10 cellular contexts compared by ENCODE assay signal in genomic region chr16:89314858-89315257, GRCh38.
DNase-seq lines count a peak whose midpoint lies in the region; ATAC-seq and TF ChIP-seq lines count a peak whose summit lies in the region.
"Had no signal": no experiment of that assay in that cellular context is flagged by ENCODE, and none has a peak within 500 bp of the region (broad histone marks: within the 10 kb centered on the region; RNA-seq: fewer than 3 reads in every experiment).

No MANE protein-coding gene starts in this region.

- peaks cover 11% of the 10 kb centered on the region for H3K36me3 ChIP-seq in CD8-positive, alpha-beta memory T cell (ENCODE audit: insufficient read depth, low read length)
- H3K36me3 ChIP-seq in PC-9 (ENCODE audit: low read depth) (peaks cover 28% of the 10 kb centered on the region; the same call in 1 of the 2 replicates), duodenal mucosa (ENCODE audit: control insufficient read depth in 1 of 2, insufficient read depth in 2 of 2, low read length in 2 of 2) (peaks cover 25 to 35% of the 10 kb centered on the region in 2 donors), psoas muscle (ENCODE audit: insufficient read depth in 1 of 2, low read depth in 1 of 2) (peaks cover 5 to 15% of the 10 kb centered on the region in 2 donors)

- H3K36me3 Mint-ChIP-seq in CD8-positive, alpha-beta memory T cell, result peaks cover 0 to 54% (median 0%) of the 10 kb centered on the region in 3 donors

- no peak overlapping the region for H3K9ac ChIP-seq in duodenal mucosa (ENCODE audit: low read depth in 1 of 2, low read length in 2 of 2)

- H3K27ac Mint-ChIP-seq in CD8-positive, alpha-beta memory T cell, result peak overlapping the region; percentile 92 to 99 (median 99)

- peak overlapping the region; percentile 38 for H3K4me3 ChIP-seq in CD8-positive, alpha-beta memory T cell (ENCODE audit: low read length)
- H3K4me3 ChIP-seq in PC-9 (no peak overlapping the region), duodenal mucosa (ENCODE audit: low read depth in 1 of 2, low read length in 2 of 2) (no peak overlapping the region), psoas muscle (no peak overlapping the region)
- H3K4me3 ChIP-seq: GM12878 had no signal

- peak overlapping the region; percentile 35 to 95 (median 81) for H3K4me3 Mint-ChIP-seq in CD8-positive, alpha-beta memory T cell

- no peaks in the 10 kb centered on the region for H3K9me2 ChIP-seq in PC-9 (ENCODE audit: insufficient read depth)

- peak overlapping the region; percentile 31 for H3K4me2 ChIP-seq in PC-9

- peaks cover 95% of the 10 kb centered on the region for H4K20me1 ChIP-seq in PC-9 (ENCODE audit: insufficient read depth)

- ATAC-seq in psoas muscle (no peak), HG02642 (IDR thresholded peaks at IDR 0.05; ENCODE audit: poor library complexity, unreplicated experiment) (no peak), HG03457 (IDR thresholded peaks at IDR 0.05; ENCODE audit: unreplicated experiment) (no peak)
- ATAC-seq: GM12878 had no signal

- BruUV-seq in PC-9 (replicated peaks; lab: Mats Ljungman, UMichigan), result no TSS peak

- TF ChIP-seq CTCF in PC-9 (conservative IDR thresholded peaks at IDR 0.05), result no peak
- TF ChIP-seq CTCF in psoas muscle (IDR thresholded peaks at IDR 0.05), result no peak

- H3K4me1 Mint-ChIP-seq in CD8-positive, alpha-beta memory T cell, result peaks cover 87 to 100% (median 94%) of the 10 kb centered on the region in 3 donors

- POLR2A ChIA-PET in CD8-positive, alpha-beta memory T cell (lab: Charles Lee), result interaction anchor here (0.5 to 1.8 kb wide), 5 partner anchors 11 to 559 kb away, joined by 3 to 10 read pairs (median 3); partner anchors contain the start of genes SPG7, TCF25 and ZNF778
- POLR2A ChIA-PET in PC-9 (lab: Charles Lee; ENCODE audit: unreplicated experiment), result no interaction called here

- DNase-seq in CD8-positive, alpha-beta memory T cell, result no peak
- DNase-seq in PC-9 (no peak), psoas muscle (no peak), islet precursor cell (no peak)
- DNase-seq: NCI-H2171 had no signal

- no peaks in the 10 kb centered on the region for H3K9me3 ChIP-seq in CD8-positive, alpha-beta memory T cell (ENCODE audit: low read length)
- no peaks in the 10 kb centered on the region for H3K9me3 ChIP-seq in PC-9 (ENCODE audit: insufficient read depth, low read depth)
- no peaks in the 10 kb centered on the region for H3K9me3 ChIP-seq in duodenal mucosa (ENCODE audit: control insufficient read depth in 1 of 2, low read length in 2 of 2)
- H3K9me3 ChIP-seq in psoas muscle, result no peaks in the 10 kb centered on the region
- H3K9me3 ChIP-seq: neutrophil had no signal

- peaks cover 84% of the 10 kb centered on the region for H3K4me1 ChIP-seq in CD8-positive, alpha-beta memory T cell (ENCODE audit: insufficient read depth, low read length)
- H3K4me1 ChIP-seq in PC-9 (replicated peaks; ENCODE audit: insufficient read depth) (peaks cover 65% of the 10 kb centered on the region), duodenal mucosa (ENCODE audit: control insufficient read depth in 1 of 2, insufficient read depth in 2 of 2, low read length in 2 of 2) (peaks cover 55 to 62% of the 10 kb centered on the region in 2 donors), psoas muscle (peaks cover 65% of the 10 kb centered on the region)

- no peaks in the 10 kb centered on the region for H3K27me3 ChIP-seq in CD8-positive, alpha-beta memory T cell (ENCODE audit: insufficient read depth, low read length, poor library complexity, severe bottlenecking)
- H3K27me3 ChIP-seq in PC-9 (ENCODE audit: insufficient read depth, low read depth), result no peaks in the 10 kb centered on the region
- no peaks in the 10 kb centered on the region for H3K27me3 ChIP-seq in duodenal mucosa (ENCODE audit: control insufficient read depth in 1 of 2, insufficient read depth in 2 of 2, low read length in 2 of 2)
- H3K27me3 ChIP-seq in psoas muscle (ENCODE audit: insufficient read depth in 3 of 3, low read length in 2 of 3), result no peaks in the 10 kb centered on the region
- H3K27me3 ChIP-seq: neutrophil had no signal

- intact Hi-C loops in PC-9 (cut with micrococcal nuclease; ENCODE audit: unreplicated experiment) (no loop called here), psoas muscle (cut with DNase I) (no loop called here)

- H3K27ac ChIP-seq in CD8-positive, alpha-beta memory T cell (ENCODE audit: low read depth, low read length), result peak overlapping the region; percentile 81
- H3K27ac ChIP-seq in PC-9, result 0 out of 2 replicates have a peak overlapping the region, but pooled peaks have one; percentile 38
- peak overlapping the region; percentile 22 for H3K27ac ChIP-seq in duodenal mucosa (ENCODE audit: low read depth, low read length)
- peak overlapping the region; percentile 71 for H3K27ac ChIP-seq in psoas muscle

- WGBS in psoas muscle, 3 donors, result 74 to 83% (median 79%) methylated on average over 8 of the region's 8 CpGs

- H3K27me3 Mint-ChIP-seq in CD8-positive, alpha-beta memory T cell, result peaks cover 0 to 3% of the 10 kb centered on the region in 2 donors

- H3F3A ChIP-seq in PC-9 (ENCODE audit: insufficient read depth, low read depth), result peaks cover 73% of the 10 kb centered on the region

- CTCF ChIA-PET in CD8-positive, alpha-beta memory T cell (lab: Charles Lee), result interaction anchor here (0.8 to 2.9 kb wide), 9 partner anchors 11 to 244 kb away, joined by 3 to 18 read pairs (median 4); partner anchors contain the start of gene SPG7
- CTCF ChIA-PET in PC-9 (lab: Charles Lee), result no interaction called here

- peaks cover 100% of the 10 kb centered on the region for H3K79me2 ChIP-seq in PC-9 (ENCODE audit: low read depth)

- H3K9me3 Mint-ChIP-seq in CD8-positive, alpha-beta memory T cell, result no peaks in the 10 kb centered on the region

- H2AFZ ChIP-seq in PC-9, result no peak overlapping the region

Comparison
In these comparisons a context has a peak if more than half of its experiments do, and no peak if none do; other contexts are left out.
1. H3K27ac ChIP-seq: peak in every context shown above with its lines; median percentile 81 in CD8-positive, alpha-beta memory T cell; 71 in psoas muscle; 38 in PC-9; 22 in duodenal mucosa.